8 cellular contexts compared by ENCODE assay signal in the genomic region with DNA sequence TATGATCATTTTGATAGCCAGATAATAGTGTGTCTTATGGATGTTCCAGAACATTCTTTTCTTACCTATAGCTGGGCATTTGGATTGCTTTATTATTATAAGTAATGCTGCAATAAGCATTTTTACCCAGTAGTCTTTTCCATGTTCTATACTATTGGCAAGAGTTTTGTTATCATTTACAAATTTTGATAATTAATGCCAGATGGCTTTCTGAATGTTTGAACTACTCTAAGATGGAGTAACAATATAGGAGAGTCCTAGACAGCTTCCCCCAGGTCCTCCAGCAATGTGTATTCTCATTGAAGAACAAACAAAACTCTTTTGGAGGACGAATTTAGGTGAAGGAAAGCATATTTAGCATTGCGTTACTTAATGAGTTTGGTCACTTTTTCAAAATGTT.
"Had no signal": no experiment of that assay in that cellular context is flagged by ENCODE, and none has a peak within 500 bp of the region (broad histone marks: within the 10 kb centered on the region; RNA-seq: fewer than 3 reads in every experiment).

No MANE protein-coding gene starts in this region.

- H3K4me3 ChIP-seq: heart right ventricle, left lung, mucosa of descending colon, pancreas, thoracic aorta had no signal

- H3K9me3 Mint-ChIP-seq: activated T-cell treated with anti-CD3 and anti-CD28 coated beads, Interleukin-2, amount 50 U/mL, for 4 hours; stimulated activated naive CD8-positive, alpha-beta T cell treated with anti-CD3 and anti-CD28 coated beads, Interleukin-15, amount 100 ng/mL, for 72 hours had no signal

- DNase-seq: brain microvascular endothelial cell, left lung, pancreas had no signal

- H3K27ac ChIP-seq: brain microvascular endothelial cell, pancreas, thoracic aorta had no signal

- H3K36me3 ChIP-seq: brain microvascular endothelial cell, pancreas had no signal

- H3K27me3 ChIP-seq: brain microvascular endothelial cell, heart right ventricle, left lung, pancreas had no signal

- H3K4me3 Mint-ChIP-seq: activated T-cell treated with anti-CD3 and anti-CD28 coated beads, Interleukin-2, amount 50 U/mL, for 4 hours; stimulated activated naive CD8-positive, alpha-beta T cell treated with anti-CD3 and anti-CD28 coated beads, Interleukin-15, amount 100 ng/mL, for 72 hours had no signal

- H3K4me1 ChIP-seq: pancreas had no signal

- H3K27me3 Mint-ChIP-seq: stimulated activated naive CD8-positive, alpha-beta T cell treated with anti-CD3 and anti-CD28 coated beads, Interleukin-15, amount 100 ng/mL, for 72 hours had no signal
